In the genomic region with DNA sequence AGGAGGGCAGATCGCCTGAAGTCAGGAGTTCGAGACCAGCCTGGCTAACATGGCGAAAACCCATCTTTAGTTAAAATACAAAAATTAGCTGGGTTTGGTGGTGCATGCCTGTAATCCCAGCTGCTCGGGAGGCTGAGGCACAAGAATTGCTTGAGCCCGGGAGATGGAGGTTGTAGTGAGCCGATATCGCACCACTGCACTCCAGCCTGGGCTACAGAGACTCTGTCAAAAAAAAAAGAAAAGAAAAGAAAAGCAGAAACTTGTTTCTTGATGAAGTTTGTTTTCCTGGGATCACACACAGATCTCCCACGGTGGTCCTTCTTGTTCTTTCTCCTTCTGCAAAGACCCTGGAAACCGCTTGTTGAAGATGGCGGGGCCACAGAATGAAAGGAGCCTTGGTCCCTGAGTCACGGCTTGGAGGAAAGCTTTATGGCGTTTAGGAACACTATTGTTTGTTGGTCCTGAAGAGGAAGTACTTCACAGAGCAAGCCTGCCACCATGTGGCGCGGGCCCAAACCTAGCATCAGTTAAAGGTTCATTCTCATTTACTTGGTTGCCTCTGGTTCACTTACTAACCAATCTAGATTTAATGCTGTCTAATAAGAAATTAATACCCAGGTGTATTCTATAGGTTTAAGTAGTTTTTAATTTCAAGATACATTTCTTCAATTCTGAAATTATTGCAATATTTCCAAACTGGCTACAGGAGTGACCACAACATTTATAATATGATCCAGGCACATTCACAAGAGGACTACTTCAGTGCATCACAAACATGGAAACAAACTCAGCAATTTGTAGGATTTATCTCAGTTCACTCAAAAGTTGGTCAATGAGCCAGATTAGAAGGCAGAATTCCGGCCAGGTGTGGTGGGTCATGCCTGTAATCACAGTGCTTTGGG, we compare ENCODE assay signal across 8 cellular contexts. TPM values are rescaled to one million over a fixed set of nuclear protein-coding genes. Genes with fewer than 3 reads are reported as not detected.
DNase-seq lines count a peak whose midpoint lies in the region; ATAC-seq and TF ChIP-seq lines count a peak whose summit lies in the region.

No MANE protein-coding gene starts in this region.

- H3K27ac ChIP-seq in ACC112 (ENCODE audit: low read depth, low read length) (no peak overlapping the region), skin epidermis (peak overlapping the region in 2 of 21 experiments; percentile 8 to 65)

- H3K9me3 Mint-ChIP-seq in brain, result peaks cover 0 to 9% (median 4%) of the 10 kb centered on the region in 5 experiments

- ATAC-seq in GM18867 (IDR thresholded peaks at IDR 0.05; ENCODE audit: unreplicated experiment) (peak; percentile 85), HG03108 (IDR thresholded peaks at IDR 0.05; ENCODE audit: unreplicated experiment) (peak; percentile 98)

- H3K4me1 Mint-ChIP-seq in brain, result peaks cover 11% of the 10 kb centered on the region

- no peaks in the 10 kb centered on the region for H3K79me2 ChIP-seq in ACC112 (ENCODE audit: control insufficient read depth, insufficient read depth, low read length, unreplicated experiment)

- no peaks in the 10 kb centered on the region for H3K36me3 Mint-ChIP-seq in brain

- peak overlapping the region; percentile 64 to 92 (median 82) for H3K27ac Mint-ChIP-seq in brain

- peak overlapping the region; percentile 82 for H2AFZ ChIP-seq in ACC112 (ENCODE audit: low read length, unreplicated experiment)

- TF ChIP-seq CTCF in brain (conservative IDR thresholded peaks at IDR 0.05), result peak; percentile 83 to 92

- no peaks in the 10 kb centered on the region for H3K27me3 Mint-ChIP-seq in brain

- DNase-seq in NCI-H2171 (lab: John Stamatoyannopoulos, UW) (peak; percentile 74), UCSD-AML1 (lab: John Stamatoyannopoulos, UW; ENCODE audit: unreplicated experiment) (peak; percentile 84), iPS-NIHi7 (ENCODE audit: extremely low spot score) (peak; percentile 87)

- H3K27me3 ChIP-seq in ACC112 (ENCODE audit: insufficient read depth, low read length), result no peaks in the 10 kb centered on the region

- H3K4me3 Mint-ChIP-seq in brain, result peak overlapping the region; percentile 44 to 83 (median 74)

- no peaks in the 10 kb centered on the region for H3K36me3 ChIP-seq in ACC112 (ENCODE audit: insufficient read depth, low read length)

- H3K4me1 ChIP-seq in ACC112 (ENCODE audit: control insufficient read depth, insufficient read depth, low read length, unreplicated experiment), result no peaks in the 10 kb centered on the region

- peak overlapping the region; percentile 57 for H3K4me3 ChIP-seq in ACC112 (ENCODE audit: low read depth, low read length)
- peak overlapping the region in 4 of 7 experiments; percentile 16 to 33 (median 22) for H3K4me3 ChIP-seq in skin epidermis

RNA-seq across cellular contexts. Expression of gene ARL11, which starts 21.3 kb away (rescaled TPM):
- polyA plus RNA-seq in brain (ENCODE audit: insufficient read depth, low read depth, low replicate concordance), result not detected

RNA-seq across cellular contexts. Expression of gene RCBTB1, which starts 21.6 kb away (rescaled TPM):
- 12.7 TPM for polyA plus RNA-seq in brain (ENCODE audit: insufficient read depth, low read depth, low replicate concordance)
